In the genomic region with DNA sequence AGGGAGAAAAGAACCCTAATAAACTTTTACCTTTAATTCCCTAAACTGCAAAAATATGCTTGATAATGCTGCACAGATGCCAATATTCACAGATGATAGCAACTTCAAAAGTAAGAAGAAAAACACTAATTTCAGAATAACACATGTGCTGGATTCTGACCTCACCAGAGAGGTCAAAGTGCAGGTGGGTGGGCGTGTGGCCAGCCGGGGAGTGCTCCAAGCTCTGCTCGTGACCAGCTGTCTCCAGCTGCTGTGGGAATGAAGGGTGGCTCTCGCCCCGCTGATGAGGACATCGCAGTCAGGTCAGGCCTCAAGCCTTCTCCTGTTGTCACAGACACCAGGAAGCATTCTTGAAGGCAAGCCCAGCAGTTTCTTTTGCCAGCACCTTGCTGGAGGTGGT, we compare ENCODE assay signal across 17 cellular contexts. TPM values are rescaled to one million over a fixed set of nuclear protein-coding genes. Genes with fewer than 3 reads are reported as not detected.
A peak's percentile ranks its signal among the peaks of the same experiment; 100 is the strongest.
DNase-seq lines count a peak whose midpoint lies in the region; ATAC-seq and TF ChIP-seq lines count a peak whose summit lies in the region.
"Had no signal": no experiment of that assay in that cellular context is flagged by ENCODE, and none has a peak within 500 bp of the region (broad histone marks: within the 10 kb centered on the region; RNA-seq: fewer than 3 reads in every experiment).

No MANE protein-coding gene starts in this region.

- H3K9me3 Mint-ChIP-seq in nephron progenitor cell, result peaks cover 18% of the 10 kb centered on the region
- peaks cover 3% of the 10 kb centered on the region for H3K9me3 Mint-ChIP-seq in activated T-helper 1 cell treated with anti-CD3 and anti-CD28 coated beads, Interleukin-12 subunit alpha, Interleukin-12 subunit beta, Interleukin-2, Interleukin-4 antibody, amounts not matched to agents 30 ng/mL and 10 ng/mL and 1 ng/mL, durations not matched to agents 14 hours and 24 hours and 36 hours

- DNase-seq in Right ventricle myocardium superior (peak; percentile 82), right atrium auricular region (ENCODE audit: low spot score) (no peak), left ventricle myocardium inferior (peak; percentile 82), nephron progenitor cell (peak; percentile 17), uterus (peak; percentile 57 to 83), COLO829 (ENCODE audit: low spot score) (no peak)
- DNase-seq in stimulated activated CD4-positive, alpha-beta T cell treated with anti-CD3 and anti-CD28 coated beads, Interleukin-4, amount 100 ng/mL, for 1 hour, result no peak
- no peak for DNase-seq in activated T-helper 1 cell treated with anti-CD3 and anti-CD28 coated beads, Interleukin-12 subunit alpha, Interleukin-12 subunit beta, Interleukin-2, Interleukin-4 antibody, amounts not matched to agents 30 ng/mL and 10 ng/mL and 1 ng/mL, durations not matched to agents 14 hours and 24 hours and 36 hours (ENCODE audit: low spot score)
- DNase-seq: activated CD8-positive, alpha-beta memory T cell treated with anti-CD3 and anti-CD28 coated beads, Interleukin-2, amount 50 U/mL, for 48 hours; activated naive CD4-positive, alpha-beta T cell; anterior cingulate cortex; islet precursor cell; NCI-H1092 treated with DMSO at 0.1 percent for 48 hours; NCI-H774 had no signal

- intact Hi-C loops in Right ventricle myocardium superior (cut with DNase I) (no loop called here), left ventricle myocardium inferior (cut with micrococcal nuclease) (no loop called here), uterus (cut with DNase I; ENCODE audit: low total_unique reads) (no loop called here)
- intact Hi-C loops in activated T-helper 1 cell treated with anti-CD3 and anti-CD28 coated beads, Interleukin-12 subunit alpha, Interleukin-12 subunit beta, Interleukin-2, Interleukin-4 antibody, amounts not matched to agents 30 ng/mL and 10 ng/mL and 1 ng/mL, durations not matched to agents 14 hours and 24 hours and 36 hours (cut with micrococcal nuclease), result no loop called here

- H3K4me1 ChIP-seq in right atrium auricular region (peaks cover 0 to 6% of the 10 kb centered on the region in 2 donors), left ventricle myocardium inferior (peaks cover 14% of the 10 kb centered on the region), uterus (no peaks in the 10 kb centered on the region)

- TF ChIP-seq POLR2A in uterus (IDR thresholded peaks at IDR 0.05), result no peak

- H3K4me3 ChIP-seq in right atrium auricular region (no peak overlapping the region), left ventricle myocardium inferior (no peak overlapping the region), uterus (no peak overlapping the region)
- H3K4me3 ChIP-seq: K562 had no signal

- H3K36me3 ChIP-seq in right atrium auricular region, result no peaks in the 10 kb centered on the region
- H3K36me3 ChIP-seq in left ventricle myocardium inferior, result no peaks in the 10 kb centered on the region
- no peaks in the 10 kb centered on the region for H3K36me3 ChIP-seq in uterus

- H3K9me3 ChIP-seq in right atrium auricular region (no peaks in the 10 kb centered on the region), left ventricle myocardium inferior (replicated peaks) (no peaks in the 10 kb centered on the region), uterus (no peaks in the 10 kb centered on the region)

- no peaks in the 10 kb centered on the region for H3K27me3 ChIP-seq in right atrium auricular region
- H3K27me3 ChIP-seq in left ventricle myocardium inferior (ENCODE audit: low read depth), result no peaks in the 10 kb centered on the region
- H3K27me3 ChIP-seq in uterus, result no peaks in the 10 kb centered on the region

- peak; percentile 87 for ATAC-seq in Right ventricle myocardium superior (ENCODE audit: poor library complexity)
- ATAC-seq: activated CD4-positive, CD25-positive, alpha-beta regulatory T cell treated with anti-CD3 and anti-CD28 coated beads, Interleukin-2, amount 50 U/mL, for 24 hours; K562 had no signal

- no peak overlapping the region for H3K4me3 Mint-ChIP-seq in nephron progenitor cell
- H3K4me3 Mint-ChIP-seq in activated T-helper 1 cell treated with anti-CD3 and anti-CD28 coated beads, Interleukin-12 subunit alpha, Interleukin-12 subunit beta, Interleukin-2, Interleukin-4 antibody, amounts not matched to agents 30 ng/mL and 10 ng/mL and 1 ng/mL, durations not matched to agents 14 hours and 24 hours and 36 hours, result no peak overlapping the region
- H3K4me3 Mint-ChIP-seq: T-helper 1 cell treated with Interleukin-12 subunit alpha and Interleukin-12 subunit beta and Interleukin-4 antibody, amounts not matched to agents 30 μg/mL and 1 μg/mL, for 36 hours had no signal

- H3K27me3 Mint-ChIP-seq in nephron progenitor cell (ENCODE audit: low read depth, poor library complexity), result peaks cover 3% of the 10 kb centered on the region
- peaks cover 2% of the 10 kb centered on the region for H3K27me3 Mint-ChIP-seq in activated T-helper 1 cell treated with anti-CD3 and anti-CD28 coated beads, Interleukin-12 subunit alpha, Interleukin-12 subunit beta, Interleukin-2, Interleukin-4 antibody, amounts not matched to agents 30 ng/mL and 10 ng/mL and 1 ng/mL, durations not matched to agents 14 hours and 24 hours and 36 hours (ENCODE audit: insufficient read depth)

- no peak for TF ChIP-seq CTCF in right atrium auricular region (IDR thresholded peaks at IDR 0.05)
- no peak for TF ChIP-seq CTCF in left ventricle myocardium inferior (IDR thresholded peaks at IDR 0.05; ENCODE audit: borderline replicate concordance)
- TF ChIP-seq CTCF in nephron progenitor cell (IDR thresholded peaks at IDR 0.05), result no peak
- TF ChIP-seq CTCF in uterus (IDR thresholded peaks at IDR 0.05), result no peak

- H3K36me3 Mint-ChIP-seq in nephron progenitor cell (ENCODE audit: low read depth), result no peaks in the 10 kb centered on the region
- no peaks in the 10 kb centered on the region for H3K36me3 Mint-ChIP-seq in activated T-helper 1 cell treated with anti-CD3 and anti-CD28 coated beads, Interleukin-12 subunit alpha, Interleukin-12 subunit beta, Interleukin-2, Interleukin-4 antibody, amounts not matched to agents 30 ng/mL and 10 ng/mL and 1 ng/mL, durations not matched to agents 14 hours and 24 hours and 36 hours (ENCODE audit: low read depth)

- H3K27ac ChIP-seq in right atrium auricular region (no peak overlapping the region), left ventricle myocardium inferior (replicated peaks) (no peak overlapping the region), uterus (no peak overlapping the region)

- peaks cover 17% of the 10 kb centered on the region for H3K4me1 Mint-ChIP-seq in nephron progenitor cell
- H3K4me1 Mint-ChIP-seq in activated T-helper 1 cell treated with anti-CD3 and anti-CD28 coated beads, Interleukin-12 subunit alpha, Interleukin-12 subunit beta, Interleukin-2, Interleukin-4 antibody, amounts not matched to agents 30 ng/mL and 10 ng/mL and 1 ng/mL, durations not matched to agents 14 hours and 24 hours and 36 hours (ENCODE audit: low read depth), result no peaks in the 10 kb centered on the region

- no peak overlapping the region for H3K27ac Mint-ChIP-seq in nephron progenitor cell
- H3K27ac Mint-ChIP-seq in activated T-helper 1 cell treated with anti-CD3 and anti-CD28 coated beads, Interleukin-12 subunit alpha, Interleukin-12 subunit beta, Interleukin-2, Interleukin-4 antibody, amounts not matched to agents 30 ng/mL and 10 ng/mL and 1 ng/mL, durations not matched to agents 14 hours and 24 hours and 36 hours, result no peak overlapping the region
- H3K27ac Mint-ChIP-seq: T-helper 1 cell treated with Interleukin-12 subunit alpha and Interleukin-12 subunit beta and Interleukin-4 antibody, amounts not matched to agents 30 μg/mL and 1 μg/mL, for 36 hours had no signal

RNA-seq across cellular contexts. Expression of a gene that starts 57.1 kb away (rescaled TPM):
- total RNA-seq in Right ventricle myocardium superior, result 1.7 TPM
- 1 to 10 TPM; 3.6 to 4.4 TPM for total RNA-seq in right atrium auricular region
- total RNA-seq in left ventricle myocardium inferior, result 0.99 TPM
- 10 to 100 TPM in 1 of 4 donors, 1 to 10 TPM in 2, not detected in 1; 3.1 to 17.1 (median 8.1) TPM for total RNA-seq in uterus
- 0.83 and 1.3 TPM in 2 replicates for total RNA-seq in activated T-helper 1 cell treated with anti-CD3 and anti-CD28 coated beads, Interleukin-12 subunit alpha, Interleukin-12 subunit beta, Interleukin-2, Interleukin-4 antibody, amounts not matched to agents 30 ng/mL and 10 ng/mL and 1 ng/mL, durations not matched to agents 14 hours and 24 hours and 36 hours

Comparison
In these comparisons a context has a peak if more than half of its experiments do, and no peak if none do; other contexts are left out.
1. DNase-seq: peak in Right ventricle myocardium superior (single experiment), left ventricle myocardium inferior (single experiment), nephron progenitor cell (single experiment) and uterus (2 of 2); none in right atrium auricular region (single experiment), COLO829 (single experiment), stimulated activated CD4-positive, alpha-beta T cell treated with anti-CD3 and anti-CD28 coated beads, Interleukin-4, amount 100 ng/mL, for 1 hour (single experiment) and activated T-helper 1 cell treated with anti-CD3 and anti-CD28 coated beads, Interleukin-12 subunit alpha, Interleukin-12 subunit beta, Interleukin-2, Interleukin-4 antibody, amounts not matched to agents 30 ng/mL and 10 ng/mL and 1 ng/mL, durations not matched to agents 14 hours and 24 hours and 36 hours (single experiment).